Comparison of ENCODE assay signal across 16 cellular contexts in the genomic region with DNA sequence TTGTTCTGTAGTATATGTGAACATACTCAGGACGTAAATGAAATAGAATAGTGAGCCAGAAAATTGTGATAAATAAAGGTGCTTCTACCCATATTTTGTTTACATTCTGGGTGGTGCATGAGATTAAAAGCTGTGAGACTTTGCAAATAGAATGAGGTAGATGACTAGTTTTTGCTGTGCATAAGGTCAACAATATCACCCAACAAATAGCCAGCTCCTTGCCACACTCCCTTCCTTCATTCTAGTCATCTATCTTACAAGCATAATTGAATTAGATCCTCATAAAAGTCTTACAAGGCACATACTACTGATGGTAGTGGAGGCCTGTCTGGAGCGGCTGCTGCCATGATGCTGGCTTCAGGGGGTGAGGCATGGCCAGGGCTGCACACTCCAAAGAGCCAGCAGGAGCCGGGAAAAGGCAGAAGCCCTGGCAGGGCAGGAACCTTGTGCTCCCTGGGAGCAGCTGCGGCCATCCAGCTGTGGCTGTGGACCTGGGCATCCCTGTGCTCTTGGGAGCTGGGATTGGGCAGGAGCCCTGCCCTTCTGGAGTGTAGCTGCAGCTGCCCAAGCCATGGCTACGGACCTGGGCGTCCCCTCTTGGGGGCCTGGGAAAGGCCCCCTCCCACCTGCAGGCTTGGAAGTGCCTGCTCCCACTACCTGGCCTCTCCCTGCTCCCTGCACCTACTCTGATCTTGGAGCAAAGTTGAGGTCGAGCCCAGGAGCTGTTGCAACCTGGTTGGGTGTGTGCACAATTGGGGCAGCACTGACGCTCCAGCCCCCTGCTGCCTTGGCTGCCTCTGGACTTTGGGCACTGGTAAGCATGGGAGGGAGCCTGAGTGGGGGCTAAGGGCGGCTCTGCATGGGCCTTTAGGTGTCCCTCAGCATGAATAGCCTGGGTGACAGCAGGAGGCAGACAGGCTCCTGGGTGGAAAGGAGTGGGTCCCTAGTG.
"Had no signal": no experiment of that assay in that cellular context is flagged by ENCODE, and none has a peak within 500 bp of the region (broad histone marks: within the 10 kb centered on the region; RNA-seq: fewer than 3 reads in every experiment).

No MANE protein-coding gene starts in this region.

- DNase-seq: activated B cell treated with CpG ODN at 0.5 μM for 24 hours; activated CD4-positive, alpha-beta T cell treated with anti-CD3 and anti-CD28 coated beads for 48 hours; activated CD8-positive, alpha-beta memory T cell treated with anti-CD3 and anti-CD28 coated beads, Interleukin-2, amount 50 U/mL, for 4 hours; activated CD8-positive, alpha-beta T cell treated with anti-CD3 and anti-CD28 coated beads, Interleukin-2, amount 10 ng/mL, durations not matched to agents 7 days and 5 days; activated naive CD8-positive, alpha-beta T cell treated with anti-CD3 and anti-CD28 coated beads, Interleukin-2, amount 50 U/mL, for 24 hours; activated T-cell treated with anti-CD3 and anti-CD28 coated beads, Interleukin-2, amount 50 U/mL, for 72 hours; aorta; head of caudate nucleus; immature natural killer cell; naive B cell; stimulated activated CD4-positive, alpha-beta T cell treated with anti-CD3 and anti-CD28 coated beads, Interleukin-4, amount 100 ng/mL, for 24 hours; stimulated activated naive CD4-positive, alpha-beta T cell; T-helper 2 cell had no signal

- H3K36me3 ChIP-seq: breast epithelium, suprapubic skin, upper lobe of left lung had no signal

- H3K27ac Mint-ChIP-seq: activated B cell treated with CpG ODN at 0.5 μM for 24 hours; activated CD8-positive, alpha-beta T cell treated with anti-CD3 and anti-CD28 coated beads, Interleukin-2, amount 10 ng/mL, durations not matched to agents 7 days and 5 days; activated naive CD8-positive, alpha-beta T cell treated with anti-CD3 and anti-CD28 coated beads, Interleukin-2, amount 50 U/mL, for 24 hours; activated T-cell treated with anti-CD3 and anti-CD28 coated beads, Interleukin-2, amount 50 U/mL, for 72 hours; immature natural killer cell; naive B cell had no signal

- H3K9me3 ChIP-seq: breast epithelium, suprapubic skin, upper lobe of left lung had no signal

- H3K27me3 ChIP-seq: breast epithelium, suprapubic skin, upper lobe of left lung had no signal

- H3K27me3 Mint-ChIP-seq: activated B cell treated with CpG ODN at 0.5 μM for 24 hours; activated naive CD8-positive, alpha-beta T cell treated with anti-CD3 and anti-CD28 coated beads, Interleukin-2, amount 50 U/mL, for 24 hours; naive B cell had no signal

- H3K4me3 Mint-ChIP-seq: activated B cell treated with CpG ODN at 0.5 μM for 24 hours; activated CD8-positive, alpha-beta T cell treated with anti-CD3 and anti-CD28 coated beads, Interleukin-2, amount 10 ng/mL, durations not matched to agents 7 days and 5 days; activated naive CD8-positive, alpha-beta T cell treated with anti-CD3 and anti-CD28 coated beads, Interleukin-2, amount 50 U/mL, for 24 hours; activated T-cell treated with anti-CD3 and anti-CD28 coated beads, Interleukin-2, amount 50 U/mL, for 72 hours; naive B cell had no signal

- H3K9me3 Mint-ChIP-seq: activated B cell treated with CpG ODN at 0.5 μM for 24 hours; activated naive CD8-positive, alpha-beta T cell treated with anti-CD3 and anti-CD28 coated beads, Interleukin-2, amount 50 U/mL, for 24 hours; activated T-cell treated with anti-CD3 and anti-CD28 coated beads, Interleukin-2, amount 50 U/mL, for 72 hours; immature natural killer cell; naive B cell had no signal

- H3K36me3 Mint-ChIP-seq: immature natural killer cell, naive B cell had no signal

- ATAC-seq: activated CD8-positive, alpha-beta T cell treated with anti-CD3 and anti-CD28 coated beads, Interleukin-2, amount 10 ng/mL, durations not matched to agents 7 days and 5 days; activated naive CD8-positive, alpha-beta T cell treated with anti-CD3 and anti-CD28 coated beads, Interleukin-2, amount 50 U/mL, for 24 hours; activated T-cell treated with anti-CD3 and anti-CD28 coated beads, Interleukin-2, amount 50 U/mL, for 72 hours had no signal

- H3K4me3 ChIP-seq: breast epithelium, suprapubic skin, upper lobe of left lung had no signal

- H3K27ac ChIP-seq: suprapubic skin, upper lobe of left lung had no signal
